28 cellular contexts compared by ENCODE assay signal in the genomic region with DNA sequence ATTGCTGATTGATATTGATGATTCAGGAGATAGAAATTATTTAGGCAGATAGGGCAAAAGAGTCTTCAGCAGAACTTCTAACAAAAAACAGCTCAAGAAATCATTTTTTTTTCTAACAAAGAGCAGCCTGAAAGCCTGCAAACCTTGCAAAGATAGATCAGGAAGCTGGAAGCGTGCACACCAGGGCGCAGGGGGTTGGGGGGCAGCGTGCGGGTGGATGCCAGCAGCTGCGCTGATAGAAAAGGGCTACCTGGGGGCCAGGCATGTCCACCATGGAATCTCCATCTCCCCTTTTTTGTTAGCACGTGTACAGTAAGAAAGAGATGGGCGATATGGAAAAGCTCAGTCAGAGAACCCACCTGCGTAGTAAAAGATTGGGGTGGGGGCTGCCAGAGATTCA. TPM values are rescaled to one million over a fixed set of nuclear protein-coding genes. Genes with fewer than 3 reads are reported as not detected.
"Had no signal": no experiment of that assay in that cellular context is flagged by ENCODE, and none has a peak within 500 bp of the region (broad histone marks: within the 10 kb centered on the region; RNA-seq: fewer than 3 reads in every experiment).

No MANE protein-coding gene starts in this region.

- H3K4me1 ChIP-seq: right lobe of liver had no signal

- ATAC-seq: natural killer cell; right lobe of liver; stimulated activated effector memory CD8-positive, alpha-beta T cell treated with anti-CD3 and anti-CD28 coated beads, Interleukin-12 subunit alpha, Interleukin-12 subunit beta, amount 100 ng/mL, for 72 hours; upper lobe of right lung had no signal

- H3K27ac Mint-ChIP-seq: mesothelial cell of epicardium; natural killer cell; progenitor cell of endocrine pancreas; stimulated activated effector memory CD8-positive, alpha-beta T cell treated with anti-CD3 and anti-CD28 coated beads, Interleukin-12 subunit alpha, Interleukin-12 subunit beta, amount 100 ng/mL, for 72 hours; stimulated activated naive CD8-positive, alpha-beta T cell treated with anti-CD3 and anti-CD28 coated beads, Interleukin-15, Interleukin-2, amounts not matched to agents 100 ng/mL and 50 ng/mL, for 24 hours had no signal

- H3K9me3 ChIP-seq: left ventricle myocardium inferior, neutrophil, ovary, right atrium auricular region, right lobe of liver, suprapubic skin, thoracic aorta, tibial artery, upper lobe of right lung had no signal

- H3K36me3 ChIP-seq: left ventricle myocardium inferior, neutrophil, ovary, right atrium auricular region, right lobe of liver, suprapubic skin, thoracic aorta, tibial artery, upper lobe of right lung had no signal

- H3K27ac ChIP-seq: left ventricle myocardium inferior, neutrophil, ovary, right atrium auricular region, right lobe of liver, suprapubic skin, thoracic aorta, tibial artery, upper lobe of right lung had no signal

- H3K36me3 Mint-ChIP-seq: mesothelial cell of epicardium; naive B cell; natural killer cell; stimulated activated effector memory CD8-positive, alpha-beta T cell treated with anti-CD3 and anti-CD28 coated beads, Interleukin-12 subunit alpha, Interleukin-12 subunit beta, amount 100 ng/mL, for 72 hours had no signal

- H3K27me3 ChIP-seq: ovary, right atrium auricular region, right lobe of liver, suprapubic skin, tibial artery, upper lobe of right lung had no signal

- H3K4me3 Mint-ChIP-seq: natural killer cell; stimulated activated effector memory CD8-positive, alpha-beta T cell treated with anti-CD3 and anti-CD28 coated beads, Interleukin-12 subunit alpha, Interleukin-12 subunit beta, amount 100 ng/mL, for 72 hours; stimulated activated naive CD8-positive, alpha-beta T cell treated with anti-CD3 and anti-CD28 coated beads, Interleukin-15, Interleukin-2, amounts not matched to agents 100 ng/mL and 50 ng/mL, for 24 hours had no signal

- H3K9me3 Mint-ChIP-seq: mesothelial cell of epicardium; natural killer cell; stimulated activated effector memory CD8-positive, alpha-beta T cell treated with anti-CD3 and anti-CD28 coated beads, Interleukin-12 subunit alpha, Interleukin-12 subunit beta, amount 100 ng/mL, for 72 hours; stimulated activated naive CD8-positive, alpha-beta T cell treated with anti-CD3 and anti-CD28 coated beads, Interleukin-15, Interleukin-2, amounts not matched to agents 100 ng/mL and 50 ng/mL, for 24 hours had no signal

- H3K4me3 ChIP-seq: left ventricle myocardium inferior, lung, ovary, right atrium auricular region, right lobe of liver, smooth muscle cell, suprapubic skin, thoracic aorta, tibial artery, upper lobe of right lung had no signal

- DNase-seq: hypothalamus; islet precursor cell; left ventricle myocardium inferior; mesendoderm; naive B cell; natural killer cell; occipital lobe; ovary; right lobe of liver; stimulated activated CD4-positive, alpha-beta T cell treated with anti-CD3 and anti-CD28 coated beads, Interleukin-12 subunit alpha, Interleukin-12 subunit beta, amount 100 ng/mL, for 4 hours; stimulated activated CD4-positive, alpha-beta T cell treated with anti-CD3 and anti-CD28 coated beads, Interleukin-15, amount 100 ng/mL, for 24 hours; stimulated activated CD4-positive, alpha-beta T cell treated with anti-CD3 and anti-CD28 coated beads, Interleukin-2, amount 100 ng/mL, for 24 hours; stimulated activated CD4-positive, alpha-beta T cell treated with anti-CD3 and anti-CD28 coated beads, Interleukin-4, amount 100 ng/mL, for 1 hour; stimulated activated naive CD4-positive, alpha-beta T cell; tibial artery; trophoblast cell; upper lobe of right lung had no signal

RNA-seq across cellular contexts. Expression of a gene that starts 1.7 kb away (rescaled TPM):
- total RNA-seq: mononuclear cell, natural killer cell had no signal
